ENCODE assay signal across 14 cellular contexts in genomic region chr13:97076898-97077297, GRCh38.
DNase-seq lines count a peak whose midpoint lies in the region; ATAC-seq and TF ChIP-seq lines count a peak whose summit lies in the region.
"Had no signal": no experiment of that assay in that cellular context is flagged by ENCODE, and none has a peak within 500 bp of the region (broad histone marks: within the 10 kb centered on the region; RNA-seq: fewer than 3 reads in every experiment).

No MANE protein-coding gene starts in this region.

- ATAC-seq in Right ventricle myocardium superior (ENCODE audit: poor library complexity), result no peak
- ATAC-seq in left lung, result peak; percentile 49
- ATAC-seq in GM21515 (IDR thresholded peaks at IDR 0.05; ENCODE audit: unreplicated experiment), result no peak
- ATAC-seq: T-helper 17 cell had no signal

- H3K4me3 ChIP-seq in left ventricle myocardium inferior (peak overlapping the region; percentile 40), brain microvascular endothelial cell (ENCODE audit: low read depth, low read length) (no peak overlapping the region), left lung (peak overlapping the region in 1 of 2 donors; percentile 8), tibial artery (peak overlapping the region; percentile 24 to 26)

- no peak for DNase-seq in left ventricle myocardium inferior
- DNase-seq in Right ventricle myocardium superior, result no peak
- peak; percentile 7 for DNase-seq in brain microvascular endothelial cell
- no peak for DNase-seq in left lung
- peak in 1 of 2 donors; percentile 37 for DNase-seq in tibial artery
- DNase-seq in stimulated activated CD4-positive, alpha-beta T cell treated with anti-CD3 and anti-CD28 coated beads, Interleukin-2, amount 100 ng/mL, for 48 hours, result no peak
- no peak for DNase-seq in GM13976 (ENCODE audit: low spot score)
- DNase-seq: activated CD4-positive, alpha-beta T cell treated with anti-CD3 and anti-CD28 coated beads for 48 hours; activated T-cell treated with anti-CD3 and anti-CD28 coated beads, Interleukin-2, amount 50 U/mL, for 24 hours; Calu3; mesendoderm; MM.1S; T-helper 17 cell had no signal

- H3K27me3 ChIP-seq in left ventricle myocardium inferior (ENCODE audit: low read depth) (no peaks in the 10 kb centered on the region), brain microvascular endothelial cell (replicated peaks) (no peaks in the 10 kb centered on the region), left lung (no peaks in the 10 kb centered on the region), tibial artery (no peaks in the 10 kb centered on the region)

- H3K9me3 ChIP-seq in left ventricle myocardium inferior (replicated peaks) (peaks cover 25% of the 10 kb centered on the region), left lung (peaks cover 0 to 16% of the 10 kb centered on the region in 2 donors), tibial artery (peaks cover 0 to 11% (median 6%) of the 10 kb centered on the region in 3 donors)

- intact Hi-C loops in left ventricle myocardium inferior (cut with micrococcal nuclease), result no loop called here
- intact Hi-C loops in Right ventricle myocardium superior (cut with DNase I), result no loop called here
- intact Hi-C loops in left lung (cut with DNase I), result no loop called here
- intact Hi-C loops in tibial artery (cut with DNase I; ENCODE audit: low total_unique reads), result no loop called here

- no peaks in the 10 kb centered on the region for H3K36me3 ChIP-seq in left ventricle myocardium inferior
- H3K36me3 ChIP-seq in brain microvascular endothelial cell (replicated peaks), result no peaks in the 10 kb centered on the region
- no peaks in the 10 kb centered on the region for H3K36me3 ChIP-seq in left lung
- H3K36me3 ChIP-seq in tibial artery, result no peaks in the 10 kb centered on the region

- H3K27ac ChIP-seq in left ventricle myocardium inferior (replicated peaks), result peak overlapping the region; percentile 28
- no peak overlapping the region for H3K27ac ChIP-seq in brain microvascular endothelial cell
- peak overlapping the region; percentile 13 to 78 for H3K27ac ChIP-seq in left lung
- H3K27ac ChIP-seq in tibial artery, result peak overlapping the region in 1 of 2 donors; percentile 12

- no peak for TF ChIP-seq CTCF in left ventricle myocardium inferior (IDR thresholded peaks at IDR 0.05; ENCODE audit: borderline replicate concordance)
- no peak for TF ChIP-seq CTCF in brain microvascular endothelial cell (IDR thresholded peaks at IDR 0.05; ENCODE audit: low read depth, low read length, missing control alignments)
- no peak for TF ChIP-seq CTCF in left lung (IDR thresholded peaks at IDR 0.05)
- no peak for TF ChIP-seq CTCF in tibial artery (IDR thresholded peaks at IDR 0.05)
- TF ChIP-seq CTCF in GM13976 (IDR thresholded peaks at IDR 0.05; ENCODE audit: borderline replicate concordance, control extremely low read depth, extremely low read depth, insufficient read depth, missing control alignments), result no peak

- H3K4me1 ChIP-seq in left ventricle myocardium inferior, result no peaks in the 10 kb centered on the region
- peaks cover 0 to 3% of the 10 kb centered on the region in 2 donors for H3K4me1 ChIP-seq in left lung
- H3K4me1 ChIP-seq in tibial artery, result no peaks in the 10 kb centered on the region

- in situ Hi-C loops in brain microvascular endothelial cell (cut with HindIII; ENCODE audit: low pct_ligation_motif_present, low sequenced_read_pairs), result no loop called here
- in situ Hi-C loops in GM13976 (cut with MboI; ENCODE audit: low sequenced_read_pairs, unreplicated experiment), result no loop called here
